In the genomic region with DNA sequence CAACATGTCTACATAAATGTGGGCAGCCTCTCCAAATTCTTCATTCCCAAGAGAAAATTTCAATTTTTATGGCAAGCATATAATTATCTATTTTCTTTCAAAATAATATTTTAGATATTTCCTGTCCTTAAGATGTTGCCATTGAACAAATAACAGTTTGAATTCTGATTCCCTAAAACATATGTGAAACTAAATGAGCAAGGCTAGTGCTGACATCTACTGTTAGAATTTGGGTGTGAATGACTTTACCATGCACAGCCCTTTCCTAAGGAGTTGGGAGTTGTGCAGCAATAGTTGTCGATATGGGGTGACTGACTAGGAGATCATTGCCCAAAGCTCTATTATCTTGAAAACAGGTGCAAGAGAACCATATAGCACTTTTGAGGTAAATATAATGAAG, we compare ENCODE assay signal across 8 cellular contexts.
DNase-seq lines count a peak whose midpoint lies in the region; ATAC-seq and TF ChIP-seq lines count a peak whose summit lies in the region.

No MANE protein-coding gene starts in this region.

- H3F3A ChIP-seq in SK-N-SH (replicated peaks; ENCODE audit: insufficient read depth), result peaks cover 7% of the 10 kb centered on the region

- H3K9me3 ChIP-seq in BE2C, result no peaks in the 10 kb centered on the region; the same call in 1 of the 2 replicates
- no peaks in the 10 kb centered on the region for H3K9me3 ChIP-seq in SK-N-SH
- H3K9me3 ChIP-seq in gastroesophageal sphincter, result no peaks in the 10 kb centered on the region
- H3K9me3 ChIP-seq in gastrocnemius medialis, result no peaks in the 10 kb centered on the region
- no peaks in the 10 kb centered on the region for H3K9me3 ChIP-seq in stomach

- H3K4me3 ChIP-seq in BE2C (ENCODE audit: low read depth, low read length), result no peak overlapping the region
- H3K4me3 ChIP-seq in SK-N-SH (ENCODE audit: low read depth in 2 of 2, low read length in 1 of 2), result no peak overlapping the region
- no peak overlapping the region for H3K4me3 ChIP-seq in gastroesophageal sphincter
- H3K4me3 ChIP-seq in gastrocnemius medialis, result no peak overlapping the region
- no peak overlapping the region for H3K4me3 ChIP-seq in stomach

- in situ Hi-C loops in gastrocnemius medialis (cut with MboI; ENCODE audit: low sequenced_read_pairs in 4 of 4), result loop anchor here in 3 of 4 donors (5.0 to 25.0 kb wide), 5 partner anchors 257 to 599 kb away; no protein-coding TSS in a partner anchor

- peak; percentile 26; the same call in 1 of the 2 replicates for TF ChIP-seq CTCF in BE2C (IDR thresholded peaks at IDR 0.05; ENCODE audit: low read depth, low read length)
- TF ChIP-seq CTCF in SK-N-SH (IDR thresholded peaks at IDR 0.05), result peak; percentile 73
- peak in 3 of 4 experiments; percentile 24 to 53 (median 45) for TF ChIP-seq CTCF in gastroesophageal sphincter (IDR thresholded peaks at IDR 0.05)
- peak; percentile 41 to 63 (median 55) for TF ChIP-seq CTCF in gastrocnemius medialis (IDR thresholded peaks at IDR 0.05 in 4 of 5, conservative IDR thresholded peaks at IDR 0.05 in 1 of 5)
- no peak for TF ChIP-seq CTCF in GM20000 (IDR thresholded peaks at IDR 0.05; ENCODE audit: extremely low read depth, missing control alignments)
- TF ChIP-seq CTCF in stomach (IDR thresholded peaks at IDR 0.05), result peak in 3 of 7 experiments; percentile 11 to 44 (median 14)

- H3K36me3 ChIP-seq in BE2C (no peaks in the 10 kb centered on the region), SK-N-SH (replicated peaks in 1 of 2; ENCODE audit: control insufficient read depth in 1 of 2, insufficient read depth in 2 of 2, low read length in 1 of 2) (no peaks in the 10 kb centered on the region), gastroesophageal sphincter (no peaks in the 10 kb centered on the region), gastrocnemius medialis (no peaks in the 10 kb centered on the region), stomach (no peaks in the 10 kb centered on the region)

- no peak for TF ChIP-seq EP300 in SK-N-SH (IDR thresholded peaks at IDR 0.05; ENCODE audit: borderline replicate concordance in 1 of 2, low read depth in 1 of 2, low read length in 1 of 2)
- no peak for TF ChIP-seq EP300 in gastroesophageal sphincter (IDR thresholded peaks at IDR 0.05)
- TF ChIP-seq EP300 in stomach (IDR thresholded peaks at IDR 0.05), result no peak

- H3K4me2 ChIP-seq in SK-N-SH, result no peak overlapping the region

- H3K79me2 ChIP-seq in SK-N-SH (ENCODE audit: insufficient read depth), result no peaks in the 10 kb centered on the region

- CTCF ChIA-PET in SK-N-SH (lab: Yijun Ruan, JAX), result interaction anchor here (0.8 to 2.5 kb wide), 3 partner anchors 248 to 809 kb away, joined by 3 to 9 read pairs (median 3); no protein-coding TSS in a partner anchor

- DNase-seq in BE2C (no peak), HCEC 1CT (peak; percentile 75), SK-N-SH (no peak), gastrocnemius medialis (no peak), GM20000 (ENCODE audit: low spot score) (no peak), stomach (no peak), NCI-H1048 (lab: John Stamatoyannopoulos, UW) (no peak)

- H4K20me1 ChIP-seq in SK-N-SH (ENCODE audit: insufficient read depth), result no peaks in the 10 kb centered on the region

- no peaks in the 10 kb centered on the region for H3K9me2 ChIP-seq in SK-N-SH

- H3K4me1 ChIP-seq in BE2C (no peaks in the 10 kb centered on the region), SK-N-SH (ENCODE audit: control insufficient read depth in 1 of 2, insufficient read depth in 2 of 2, low read depth in 1 of 2, low read length in 1 of 2) (peaks cover 0 to 12% of the 10 kb centered on the region in 2 experiments; a peak in 2 of 4 replicates), gastroesophageal sphincter (no peaks in the 10 kb centered on the region), gastrocnemius medialis (peaks cover 4 to 5% of the 10 kb centered on the region in 2 donors), stomach (no peaks in the 10 kb centered on the region)

- 11% methylated on average over 1 of the region's 1 CpG for WGBS in SK-N-SH (ENCODE audit: low lambda C conversion rate)
- 17 to 27% methylated on average over 1 of the region's 1 CpG for WGBS in gastroesophageal sphincter (ENCODE audit: low coverage in 1 of 2), 2 donors
- 23 to 41% (median 35%) methylated on average over 1 of the region's 1 CpG for WGBS in stomach, 5 donors

- H3K27me3 ChIP-seq in BE2C (no peaks in the 10 kb centered on the region), SK-N-SH (ENCODE audit: insufficient read depth) (no peaks in the 10 kb centered on the region), gastroesophageal sphincter (no peaks in the 10 kb centered on the region), gastrocnemius medialis (no peaks in the 10 kb centered on the region), stomach (no peaks in the 10 kb centered on the region)

- POLR2A ChIA-PET in SK-N-SH (lab: Yijun Ruan, JAX), result no interaction called here

- no peak overlapping the region for H3K9ac ChIP-seq in SK-N-SH

- TF ChIP-seq POLR2A in gastroesophageal sphincter (IDR thresholded peaks at IDR 0.05) (no peak), gastrocnemius medialis (IDR thresholded peaks at IDR 0.05) (no peak), stomach (IDR thresholded peaks at IDR 0.05) (no peak)

- H3K27ac ChIP-seq in SK-N-SH (ENCODE audit: low read depth in 2 of 2, low read length in 1 of 2) (peak overlapping the region; percentile 61 to 72), gastroesophageal sphincter (no peak overlapping the region), gastrocnemius medialis (no peak overlapping the region), stomach (no peak overlapping the region)

- ATAC-seq in gastroesophageal sphincter, result no peak
- ATAC-seq in gastrocnemius medialis, result peak; percentile 91 to 92

- peak overlapping the region; percentile 47; the same call in 1 of the 2 replicates for H2AFZ ChIP-seq in SK-N-SH (ENCODE audit: low read depth)

- peak; percentile 68 for TF ChIP-seq RAD21 in SK-N-SH (IDR thresholded peaks at IDR 0.05; ENCODE audit: low read length)

- intact Hi-C loops in gastrocnemius medialis (cut with DNase I; ENCODE audit: low total_unique reads) (loop anchor here (1.0 to 5.0 kb wide), 5 partner anchors 50 to 809 kb away; no protein-coding TSS in a partner anchor), stomach (cut with DNase I; ENCODE audit: low total_unique reads) (no loop called here)

TF ChIP-seq in SK-N-SH, 30 proteins besides CTCF, POLR2A, EP300 and RAD21:
- peak; percentile 68 for TF ChIP-seq SMC3 (IDR thresholded peaks at IDR 0.05; ENCODE audit: low read depth, low read length)
- peak; percentile 39; the same call in 1 of the 2 replicates for TF ChIP-seq TCF12 (IDR thresholded peaks at IDR 0.05)
- TF ChIP-seq NFIC (IDR thresholded peaks at IDR 0.05; ENCODE audit: borderline replicate concordance), result no peak; the same call in 1 of the 2 replicates
- TF ChIP-seq, protein P1, sequence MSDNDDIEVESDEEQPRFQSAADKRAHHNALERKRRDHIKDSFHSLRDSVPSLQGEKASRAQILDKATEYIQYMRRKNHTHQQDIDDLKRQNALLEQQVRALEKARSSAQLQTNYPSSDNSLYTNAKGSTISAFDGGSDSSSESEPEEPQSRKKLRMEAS (IDR thresholded peaks at IDR 0.05; ENCODE audit: low read depth), result no peak

Comparison
In these comparisons a context has a peak if more than half of its experiments do, and no peak if none do; other contexts are left out.
1. H3K27ac ChIP-seq: peak in SK-N-SH (2 of 2); none in gastroesophageal sphincter (0 of 4), gastrocnemius medialis (0 of 4) and stomach (0 of 5).